Comparison of ENCODE assay signal across 1 cellular context in genomic region chr1:38577385-38577784, GRCh38.
TF ChIP-seq lines count a peak whose summit lies in the region.

No MANE protein-coding gene starts in this region.

TF ChIP-seq in GM23338, 12 proteins besides CTCF, POLR2A, EP300 and RAD21 (continued from another document):
- TF ChIP-seq, protein P1, sequence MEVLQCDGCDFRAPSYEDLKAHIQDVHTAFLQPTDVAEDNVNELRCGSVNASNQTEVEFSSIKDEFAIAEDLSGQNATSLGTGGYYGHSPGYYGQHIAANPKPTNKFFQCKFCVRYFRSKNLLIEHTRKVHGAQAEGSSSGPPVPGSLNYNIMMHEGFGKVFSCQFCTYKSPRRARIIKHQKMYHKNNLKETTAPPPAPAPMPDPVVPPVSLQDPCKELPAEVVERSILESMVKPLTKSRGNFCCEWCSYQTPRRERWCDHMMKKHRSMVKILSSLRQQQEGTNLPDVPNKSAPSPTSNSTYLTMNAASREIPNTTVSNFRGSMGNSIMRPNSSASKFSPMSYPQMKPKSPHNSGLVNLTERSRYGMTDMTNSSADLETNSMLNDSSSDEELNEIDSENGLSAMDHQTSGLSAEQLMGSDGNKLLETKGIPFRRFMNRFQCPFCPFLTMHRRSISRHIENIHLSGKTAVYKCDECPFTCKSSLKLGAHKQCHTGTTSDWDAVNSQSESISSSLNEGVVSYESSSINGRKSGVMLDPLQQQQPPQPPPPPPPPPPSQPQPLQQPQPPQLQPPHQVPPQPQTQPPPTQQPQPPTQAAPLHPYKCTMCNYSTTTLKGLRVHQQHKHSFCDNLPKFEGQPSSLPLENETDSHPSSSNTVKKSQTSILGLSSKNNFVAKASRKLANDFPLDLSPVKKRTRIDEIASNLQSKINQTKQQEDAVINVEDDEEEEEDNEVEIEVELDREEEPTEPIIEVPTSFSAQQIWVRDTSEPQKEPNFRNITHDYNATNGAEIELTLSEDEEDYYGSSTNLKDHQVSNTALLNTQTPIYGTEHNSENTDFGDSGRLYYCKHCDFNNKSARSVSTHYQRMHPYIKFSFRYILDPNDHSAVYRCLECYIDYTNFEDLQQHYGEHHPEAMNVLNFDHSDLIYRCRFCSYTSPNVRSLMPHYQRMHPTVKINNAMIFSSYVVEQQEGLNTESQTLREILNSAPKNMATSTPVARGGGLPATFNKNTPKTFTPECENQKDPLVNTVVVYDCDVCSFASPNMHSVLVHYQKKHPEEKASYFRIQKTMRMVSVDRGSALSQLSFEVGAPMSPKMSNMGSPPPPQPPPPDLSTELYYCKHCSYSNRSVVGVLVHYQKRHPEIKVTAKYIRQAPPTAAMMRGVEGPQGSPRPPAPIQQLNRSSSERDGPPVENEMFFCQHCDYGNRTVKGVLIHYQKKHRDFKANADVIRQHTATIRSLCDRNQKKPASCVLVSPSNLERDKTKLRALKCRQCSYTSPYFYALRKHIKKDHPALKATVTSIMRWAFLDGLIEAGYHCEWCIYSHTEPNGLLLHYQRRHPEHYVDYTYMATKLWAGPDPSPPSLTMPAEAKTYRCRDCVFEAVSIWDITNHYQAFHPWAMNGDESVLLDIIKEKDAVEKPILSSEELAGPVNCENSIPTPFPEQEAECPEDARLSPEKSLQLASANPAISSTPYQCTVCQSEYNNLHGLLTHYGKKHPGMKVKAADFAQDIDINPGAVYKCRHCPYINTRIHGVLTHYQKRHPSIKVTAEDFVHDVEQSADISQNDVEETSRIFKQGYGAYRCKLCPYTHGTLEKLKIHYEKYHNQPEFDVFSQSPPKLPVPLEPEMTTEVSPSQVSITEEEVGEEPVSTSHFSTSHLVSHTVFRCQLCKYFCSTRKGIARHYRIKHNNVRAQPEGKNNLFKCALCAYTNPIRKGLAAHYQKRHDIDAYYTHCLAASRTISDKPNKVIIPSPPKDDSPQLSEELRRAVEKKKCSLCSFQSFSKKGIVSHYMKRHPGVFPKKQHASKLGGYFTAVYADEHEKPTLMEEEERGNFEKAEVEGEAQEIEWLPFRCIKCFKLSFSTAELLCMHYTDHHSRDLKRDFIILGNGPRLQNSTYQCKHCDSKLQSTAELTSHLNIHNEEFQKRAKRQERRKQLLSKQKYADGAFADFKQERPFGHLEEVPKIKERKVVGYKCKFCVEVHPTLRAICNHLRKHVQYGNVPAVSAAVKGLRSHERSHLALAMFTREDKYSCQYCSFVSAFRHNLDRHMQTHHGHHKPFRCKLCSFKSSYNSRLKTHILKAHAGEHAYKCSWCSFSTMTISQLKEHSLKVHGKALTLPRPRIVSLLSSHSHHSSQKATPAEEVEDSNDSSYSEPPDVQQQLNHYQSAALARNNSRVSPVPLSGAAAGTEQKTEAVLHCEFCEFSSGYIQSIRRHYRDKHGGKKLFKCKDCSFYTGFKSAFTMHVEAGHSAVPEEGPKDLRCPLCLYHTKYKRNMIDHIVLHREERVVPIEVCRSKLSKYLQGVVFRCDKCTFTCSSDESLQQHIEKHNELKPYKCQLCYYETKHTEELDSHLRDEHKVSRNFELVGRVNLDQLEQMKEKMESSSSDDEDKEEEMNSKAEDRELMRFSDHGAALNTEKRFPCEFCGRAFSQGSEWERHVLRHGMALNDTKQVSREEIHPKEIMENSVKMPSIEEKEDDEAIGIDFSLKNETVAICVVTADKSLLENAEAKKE (CRISPR knock-in tag; IDR thresholded peaks at IDR 0.05), result no peak
- TF ChIP-seq ZNF331 (CRISPR knock-in tag; IDR thresholded peaks at IDR 0.05; ENCODE audit: low read depth) (no peak), NANOG (IDR thresholded peaks at IDR 0.05; ENCODE audit: borderline replicate concordance) (no peak), ETS1 (IDR thresholded peaks at IDR 0.05) (no peak), JUNB (IDR thresholded peaks at IDR 0.05; ENCODE audit: unreplicated experiment) (no peak), ZNF114 (CRISPR knock-in tag; IDR thresholded peaks at IDR 0.05) (no peak)
- TF ChIP-seq, protein P2, sequence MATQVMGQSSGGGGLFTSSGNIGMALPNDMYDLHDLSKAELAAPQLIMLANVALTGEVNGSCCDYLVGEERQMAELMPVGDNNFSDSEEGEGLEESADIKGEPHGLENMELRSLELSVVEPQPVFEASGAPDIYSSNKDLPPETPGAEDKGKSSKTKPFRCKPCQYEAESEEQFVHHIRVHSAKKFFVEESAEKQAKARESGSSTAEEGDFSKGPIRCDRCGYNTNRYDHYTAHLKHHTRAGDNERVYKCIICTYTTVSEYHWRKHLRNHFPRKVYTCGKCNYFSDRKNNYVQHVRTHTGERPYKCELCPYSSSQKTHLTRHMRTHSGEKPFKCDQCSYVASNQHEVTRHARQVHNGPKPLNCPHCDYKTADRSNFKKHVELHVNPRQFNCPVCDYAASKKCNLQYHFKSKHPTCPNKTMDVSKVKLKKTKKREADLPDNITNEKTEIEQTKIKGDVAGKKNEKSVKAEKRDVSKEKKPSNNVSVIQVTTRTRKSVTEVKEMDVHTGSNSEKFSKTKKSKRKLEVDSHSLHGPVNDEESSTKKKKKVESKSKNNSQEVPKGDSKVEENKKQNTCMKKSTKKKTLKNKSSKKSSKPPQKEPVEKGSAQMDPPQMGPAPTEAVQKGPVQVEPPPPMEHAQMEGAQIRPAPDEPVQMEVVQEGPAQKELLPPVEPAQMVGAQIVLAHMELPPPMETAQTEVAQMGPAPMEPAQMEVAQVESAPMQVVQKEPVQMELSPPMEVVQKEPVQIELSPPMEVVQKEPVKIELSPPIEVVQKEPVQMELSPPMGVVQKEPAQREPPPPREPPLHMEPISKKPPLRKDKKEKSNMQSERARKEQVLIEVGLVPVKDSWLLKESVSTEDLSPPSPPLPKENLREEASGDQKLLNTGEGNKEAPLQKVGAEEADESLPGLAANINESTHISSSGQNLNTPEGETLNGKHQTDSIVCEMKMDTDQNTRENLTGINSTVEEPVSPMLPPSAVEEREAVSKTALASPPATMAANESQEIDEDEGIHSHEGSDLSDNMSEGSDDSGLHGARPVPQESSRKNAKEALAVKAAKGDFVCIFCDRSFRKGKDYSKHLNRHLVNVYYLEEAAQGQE (IDR thresholded peaks at IDR 0.05; ENCODE audit: unreplicated experiment), result no peak
